ENCODE assay signal across 19 cellular contexts in genomic region chr4:823093-823760, GRCh38.
"Had no signal": no experiment of that assay in that cellular context is flagged by ENCODE, and none has a peak within 500 bp of the region (broad histone marks: within the 10 kb centered on the region; RNA-seq: fewer than 3 reads in every experiment).

No MANE protein-coding gene starts in this region.

- H3K4me3 Mint-ChIP-seq: activated CD4-positive, alpha-beta T cell treated with anti-CD3 and anti-CD28 coated beads, Interleukin-2, amount 10 ng/mL, durations not matched to agents 7 days and 5 days; activated naive CD8-positive, alpha-beta T cell treated with anti-CD3 and anti-CD28 coated beads for 36 hours; neural progenitor cell; stimulated activated memory B cell treated with anti-CD40 and anti-IgM and Interleukin-4, amounts not matched to agents 10 μg/mL and 1 μg/mL and 100 μg/mL, for 72 hours had no signal

- H3K9me3 Mint-ChIP-seq: activated CD4-positive, alpha-beta T cell treated with anti-CD3 and anti-CD28 coated beads, Interleukin-2, amount 10 ng/mL, durations not matched to agents 7 days and 5 days; activated naive CD8-positive, alpha-beta T cell treated with anti-CD3 and anti-CD28 coated beads for 36 hours; neural progenitor cell had no signal

- H3K79me2 ChIP-seq: hepatocyte had no signal

- H2AFZ ChIP-seq: hepatocyte, neural progenitor cell had no signal

- H3K9me3 ChIP-seq: body of pancreas, ovary had no signal

- ATAC-seq: body of pancreas; gastroesophageal sphincter; left ventricle myocardium superior; stimulated activated memory B cell treated with anti-CD40 and anti-IgM and Interleukin-4, amounts not matched to agents 10 μg/mL and 1 μg/mL and 100 μg/mL, for 72 hours had no signal

- DNase-seq: activated CD4-positive, alpha-beta T cell treated with anti-CD3 and anti-CD28 coated beads, Interleukin-2, amount 10 ng/mL, durations not matched to agents 7 days and 5 days; activated gamma-delta T cell treated with Interleukin-2 at 50 U/mL for 16 hours; activated naive CD8-positive, alpha-beta T cell treated with anti-CD3 and anti-CD28 coated beads for 36 hours; body of pancreas; cerebellar nuclear complex; dermis blood vessel endothelial cell; erythroblast; left ventricle myocardium superior; mesendoderm; ovary; stimulated activated CD4-positive, alpha-beta T cell treated with anti-CD3 and anti-CD28 coated beads, Interleukin-12 subunit alpha, Interleukin-12 subunit beta, amount 100 ng/mL, for 4 hours; stimulated activated CD4-positive, alpha-beta T cell treated with anti-CD3 and anti-CD28 coated beads, Interleukin-2, amount 100 ng/mL, for 24 hours; SW 1271 had no signal

- H3K27ac Mint-ChIP-seq: activated CD4-positive, alpha-beta T cell treated with anti-CD3 and anti-CD28 coated beads, Interleukin-2, amount 10 ng/mL, durations not matched to agents 7 days and 5 days; activated naive CD8-positive, alpha-beta T cell treated with anti-CD3 and anti-CD28 coated beads for 36 hours; neural progenitor cell; stimulated activated memory B cell treated with anti-CD40 and anti-IgM and Interleukin-4, amounts not matched to agents 10 μg/mL and 1 μg/mL and 100 μg/mL, for 72 hours had no signal

- H3K4me1 Mint-ChIP-seq: activated naive CD8-positive, alpha-beta T cell treated with anti-CD3 and anti-CD28 coated beads for 36 hours; neural progenitor cell had no signal

- H3K9ac ChIP-seq: neural progenitor cell had no signal

- H3K4me3 ChIP-seq: body of pancreas, gastroesophageal sphincter, hepatocyte, neural progenitor cell, ovary, tibial artery had no signal

- FAIRE-seq: keratinocyte had no signal

- H3K36me3 Mint-ChIP-seq: activated naive CD8-positive, alpha-beta T cell treated with anti-CD3 and anti-CD28 coated beads for 36 hours; neural progenitor cell; stimulated activated memory B cell treated with anti-CD40 and anti-IgM and Interleukin-4, amounts not matched to agents 10 μg/mL and 1 μg/mL and 100 μg/mL, for 72 hours had no signal

- H3K27ac ChIP-seq: body of pancreas, gastroesophageal sphincter, hepatocyte, neural progenitor cell, ovary, tibial artery had no signal

- H3K36me3 ChIP-seq: gastroesophageal sphincter, neural progenitor cell, ovary, tibial artery had no signal

- H3K4me2 ChIP-seq: hepatocyte, neural progenitor cell had no signal
